ENCODE assay signal across 15 cellular contexts in the genomic region with DNA sequence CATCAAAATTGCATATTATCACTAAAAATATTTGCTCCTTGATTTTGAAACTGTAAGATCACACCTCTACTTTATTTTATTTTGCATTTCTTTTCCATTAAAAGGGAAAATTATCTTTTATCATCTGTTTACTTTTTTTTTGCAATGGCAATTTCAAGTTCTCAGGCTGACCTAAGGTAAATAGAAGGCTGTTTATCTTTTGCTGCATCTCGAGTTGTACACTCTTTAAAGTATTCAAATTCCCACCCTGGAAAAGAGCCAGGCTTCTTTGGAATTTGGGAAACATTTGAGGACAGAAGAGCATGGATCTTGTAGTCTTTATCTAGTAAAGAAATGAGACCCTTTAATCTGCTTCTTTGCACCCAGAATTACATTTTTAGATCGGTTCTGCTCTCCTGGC.
DNase-seq lines count a peak whose midpoint lies in the region; ATAC-seq and TF ChIP-seq lines count a peak whose summit lies in the region.
"Had no signal": no experiment of that assay in that cellular context is flagged by ENCODE, and none has a peak within 500 bp of the region (broad histone marks: within the 10 kb centered on the region; RNA-seq: fewer than 3 reads in every experiment).

No MANE protein-coding gene starts in this region.

- no peak for TF ChIP-seq POLR2A in right lobe of liver (IDR thresholded peaks at IDR 0.05)

- ATAC-seq in HG03469 (IDR thresholded peaks at IDR 0.05; ENCODE audit: unreplicated experiment) (no peak), right lobe of liver (no peak)
- ATAC-seq: GM12878 had no signal

- peak overlapping the region; percentile 32 for H3K4me2 ChIP-seq in PC-9
- H3K4me2 ChIP-seq: BLaER1 had no signal

- no peak overlapping the region for H2AFZ ChIP-seq in PC-9

- no peaks in the 10 kb centered on the region for H3K9me2 ChIP-seq in PC-9 (ENCODE audit: insufficient read depth)

- intact Hi-C loops in PC-9 (cut with micrococcal nuclease; ENCODE audit: unreplicated experiment): no loop called here
- intact Hi-C loops in right lobe of liver (cut with DNase I): no loop called here

- POLR2A ChIA-PET in PC-9 (lab: Charles Lee; ENCODE audit: unreplicated experiment): interaction anchor here (0.6 kb wide), 1 partner anchor 47 kb away, joined by 4 read pairs; no protein-coding TSS in a partner anchor

- BruUV-seq in PC-9 (replicated peaks; lab: Mats Ljungman, UMichigan): no TSS peak

- no peaks in the 10 kb centered on the region for H3K79me2 ChIP-seq in PC-9 (ENCODE audit: low read depth)

- CTCF ChIA-PET in PC-9 (lab: Charles Lee): no interaction called here

- H3K36me3 ChIP-seq in PC-9 (ENCODE audit: low read depth) (0 out of 2 replicates have a peak, but pooled peaks cover under 1% of the 10 kb centered on the region), right lobe of liver (no peaks in the 10 kb centered on the region)
- H3K36me3 ChIP-seq: BLaER1 had no signal

- H3K27ac ChIP-seq in PC-9 (0 out of 2 replicates have a peak overlapping the region, but pooled peaks have one; percentile 6), right lobe of liver (no peak overlapping the region)
- H3K27ac ChIP-seq: 22Rv1, BLaER1, HL-60 had no signal

- peak; percentile 3 for DNase-seq in DMS 273 (lab: John Stamatoyannopoulos, UW; ENCODE audit: unreplicated experiment)
- no peak for DNase-seq in DMS 273 treated with DMSO at 0.1 percent for 48 hours (lab: John Stamatoyannopoulos, UW)
- peak; percentile 8 for DNase-seq in NCI-H2196 (lab: John Stamatoyannopoulos, UW; ENCODE audit: unreplicated experiment)
- DNase-seq in NCI-H2196 treated with DMSO at 0.1 percent for 48 hours (lab: John Stamatoyannopoulos, UW; ENCODE audit: unreplicated experiment): no peak
- DNase-seq in EL: peak; percentile 40
- peak in 1 of 2 experiments; percentile 53 for DNase-seq in PC-9
- DNase-seq in right lobe of liver: no peak
- DNase-seq: CD4-positive, alpha-beta memory T cell; DMS53; H9 had no signal

- H3K9me3 ChIP-seq in PC-9 (ENCODE audit: insufficient read depth, low read depth): peaks cover 3% of the 10 kb centered on the region
- no peaks in the 10 kb centered on the region for H3K9me3 ChIP-seq in right lobe of liver
- H3K9me3 ChIP-seq: BLaER1 had no signal

- H4K20me1 ChIP-seq in PC-9 (ENCODE audit: insufficient read depth): no peaks in the 10 kb centered on the region
- H4K20me1 ChIP-seq: BLaER1 had no signal

- H3F3A ChIP-seq in PC-9 (ENCODE audit: insufficient read depth, low read depth): peaks cover 4% of the 10 kb centered on the region; the same call in 1 of the 2 replicates

- TF ChIP-seq CTCF in PC-9 (conservative IDR thresholded peaks at IDR 0.05): no peak
- TF ChIP-seq CTCF in right lobe of liver (IDR thresholded peaks at IDR 0.05): no peak

- 35% methylated on average over 2 of the region's 2 CpGs for WGBS in right lobe of liver (ENCODE audit: insufficient coverage, low coverage, low lambda C conversion rate, missing lambda C conversion rate)

- peaks cover 40% of the 10 kb centered on the region for H3K4me1 ChIP-seq in PC-9 (replicated peaks; ENCODE audit: insufficient read depth)
- peaks cover 0 to 20% (median 7%) of the 10 kb centered on the region in 4 donors for H3K4me1 ChIP-seq in right lobe of liver
- H3K4me1 ChIP-seq: BLaER1 had no signal

- H3K4me3 ChIP-seq in PC-9 (no peak overlapping the region), right lobe of liver (no peak overlapping the region)
- H3K4me3 ChIP-seq: BLaER1, GM12878 had no signal

- H3K27me3 ChIP-seq in PC-9 (ENCODE audit: insufficient read depth, low read depth) (no peaks in the 10 kb centered on the region), right lobe of liver (no peaks in the 10 kb centered on the region)
- H3K27me3 ChIP-seq: BLaER1 had no signal

Comparison
In these comparisons a context has a peak if more than half of its experiments do, and no peak if none do; other contexts are left out.
1. DNase-seq: peak in DMS 273 (single experiment), NCI-H2196 (single experiment) and EL (single experiment); none in DMS 273 treated with DMSO at 0.1 percent for 48 hours (single experiment), NCI-H2196 treated with DMSO at 0.1 percent for 48 hours (single experiment) and right lobe of liver (0 of 3).